Comparison of ENCODE assay signal across 22 cellular contexts in the genomic region with DNA sequence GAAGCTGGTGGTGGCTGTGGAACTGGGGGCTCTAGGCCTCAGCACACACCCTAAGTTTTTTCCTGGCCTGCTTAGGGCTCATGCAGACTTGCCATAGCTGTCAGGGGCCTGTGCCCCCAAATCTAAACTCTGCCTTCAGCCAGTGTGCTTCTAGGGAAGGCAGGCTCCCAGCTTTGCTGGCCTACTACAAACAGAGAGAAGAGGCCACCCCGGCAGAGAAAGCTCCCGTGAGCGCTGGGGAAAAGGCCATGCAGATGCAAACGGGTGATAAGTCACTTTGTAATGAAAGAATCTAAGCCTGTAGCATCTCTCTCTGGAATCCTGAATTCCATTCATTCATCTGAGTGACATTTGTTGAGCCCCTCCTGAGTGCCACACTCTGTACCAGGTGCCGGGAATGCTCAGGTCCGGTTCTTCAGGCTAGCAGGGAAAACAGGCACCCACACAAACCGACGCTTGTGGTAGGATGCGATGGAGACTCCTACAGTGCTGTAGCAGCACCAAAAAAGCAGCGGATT. TPM values are rescaled to one million over a fixed set of nuclear protein-coding genes. Genes with fewer than 3 reads are reported as not detected.
DNase-seq lines count a peak whose midpoint lies in the region; ATAC-seq and TF ChIP-seq lines count a peak whose summit lies in the region.
"Had no signal": no experiment of that assay in that cellular context is flagged by ENCODE, and none has a peak within 500 bp of the region (broad histone marks: within the 10 kb centered on the region; RNA-seq: fewer than 3 reads in every experiment).

No MANE protein-coding gene starts in this region.

- no peaks in the 10 kb centered on the region for H3K27me3 ChIP-seq in body of pancreas
- no peaks in the 10 kb centered on the region for H3K27me3 ChIP-seq in gastrocnemius medialis
- H3K27me3 ChIP-seq in H7 (ENCODE audit: control insufficient read depth, insufficient read depth, low read length), result no peaks in the 10 kb centered on the region
- no peaks in the 10 kb centered on the region for H3K27me3 ChIP-seq in stomach
- H3K27me3 ChIP-seq: MG63 had no signal

- H3K27ac ChIP-seq in KOPT-K1 (ENCODE audit: low read depth, low read length, poor library complexity, severe bottlenecking) (peak overlapping the region; percentile 34), body of pancreas (peak overlapping the region; percentile 42 to 96 (median 87)), mesodermal cell (ENCODE audit: low read depth, low read length, severe bottlenecking) (peak overlapping the region; percentile 64), gastrocnemius medialis (peak overlapping the region; percentile 72 to 93 (median 87)), stomach (peak overlapping the region in 1 of 5 donors; percentile 73)
- H3K27ac ChIP-seq: epithelial cell of prostate, thoracic aorta, WERI-Rb-1 had no signal

- peaks cover 87% of the 10 kb centered on the region for H3K4me1 ChIP-seq in body of pancreas
- peaks cover 50% of the 10 kb centered on the region for H3K4me1 ChIP-seq in mesodermal cell (ENCODE audit: control insufficient read depth, insufficient read depth, low read length, poor library complexity, severe bottlenecking)
- peaks cover 81 to 86% of the 10 kb centered on the region in 2 donors for H3K4me1 ChIP-seq in gastrocnemius medialis
- peaks cover 48 to 96% (median 79%) of the 10 kb centered on the region in 4 donors for H3K4me1 ChIP-seq in stomach

- in situ Hi-C loops in gastrocnemius medialis (cut with MboI; ENCODE audit: low sequenced_read_pairs in 4 of 4), result no loop called here

- TF ChIP-seq POLR2A in body of pancreas (IDR thresholded peaks at IDR 0.05), result no peak
- TF ChIP-seq POLR2A in gastrocnemius medialis (IDR thresholded peaks at IDR 0.05), result no peak
- no peak for TF ChIP-seq POLR2A in stomach (IDR thresholded peaks at IDR 0.05)

- WGBS in body of pancreas, 2 donors, result 78 to 85% methylated on average over 10 of the region's 10 CpGs
- 66 to 75% methylated on average over 9 of the region's 10 CpGs for WGBS in mesodermal cell (ENCODE audit: insufficient coverage in 2 of 2), 2 experiments
- 89 to 94% (median 92%) methylated on average over 10 of the region's 10 CpGs for WGBS in stomach, 5 donors

- H3K36me3 ChIP-seq in KOPT-K1 (ENCODE audit: insufficient read depth, low read length) (no peaks in the 10 kb centered on the region), body of pancreas (replicated peaks in 1 of 2; ENCODE audit: insufficient read depth in 1 of 2, low read depth in 2 of 2) (no peaks in the 10 kb centered on the region), mesodermal cell (ENCODE audit: control insufficient read depth, insufficient read depth, low read length) (peaks cover 81% of the 10 kb centered on the region), gastrocnemius medialis (no peaks in the 10 kb centered on the region), H7 (replicated peaks; ENCODE audit: control insufficient read depth, insufficient read depth, low read length) (peaks cover 10% of the 10 kb centered on the region), stomach (peaks cover 4 to 19% (median 17%) of the 10 kb centered on the region in 4 donors)
- H3K36me3 ChIP-seq: WERI-Rb-1 had no signal

- H3K4me3 ChIP-seq in body of pancreas, result no peak overlapping the region
- H3K4me3 ChIP-seq in mesodermal cell (ENCODE audit: extremely low read depth, insufficient read depth, low read length, poor library complexity, severe bottlenecking), result no peak overlapping the region
- no peak overlapping the region for H3K4me3 ChIP-seq in gastrocnemius medialis
- no peak overlapping the region for H3K4me3 ChIP-seq in H7 (ENCODE audit: insufficient read depth, low read depth, low read length)
- H3K4me3 ChIP-seq in stomach, result no peak overlapping the region
- H3K4me3 ChIP-seq: MG63, thoracic aorta had no signal

- intact Hi-C loops in body of pancreas (cut with DNase I) (no loop called here), gastrocnemius medialis (cut with DNase I; ENCODE audit: low total_unique reads) (no loop called here), stomach (cut with DNase I; ENCODE audit: low total_unique reads) (no loop called here)

- ATAC-seq in body of pancreas (no peak), gastrocnemius medialis (no peak)

- DNase-seq in body of pancreas, result no peak
- no peak for DNase-seq in gastrocnemius medialis
- DNase-seq in H7, result no peak
- no peak for DNase-seq in stomach
- DNase-seq in activated CD4-positive, alpha-beta T cell treated with anti-CD3 and anti-CD28 coated beads for 48 hours, result no peak
- DNase-seq: activated CD4-positive, alpha-beta T cell treated with anti-CD3 and anti-CD28 coated beads, Interleukin-2, amount 50 U/mL, for 48 hours; activated CD8-positive, alpha-beta memory T cell treated with anti-CD3 and anti-CD28 coated beads, Interleukin-2, amount 50 U/mL, for 4 hours; activated naive CD8-positive, alpha-beta T cell treated with anti-CD3 and anti-CD28 coated beads, Interleukin-2, amount 10 ng/mL, durations not matched to agents 7 days and 5 days; HCEC 1CT; MG63; NCI-H2081; NCI-H345; NCI-H748 treated with DMSO at 0.1 percent for 48 hours; nucleus accumbens; stimulated activated CD4-positive, alpha-beta T cell treated with anti-CD3 and anti-CD28 coated beads, Interleukin-12 subunit alpha, Interleukin-12 subunit beta, amount 100 ng/mL, for 4 hours; stimulated activated CD4-positive, alpha-beta T cell treated with anti-CD3 and anti-CD28 coated beads, Interleukin-4, amount 100 ng/mL, for 24 hours; stimulated activated naive CD4-positive, alpha-beta T cell; WERI-Rb-1 had no signal

- TF ChIP-seq CTCF in body of pancreas (IDR thresholded peaks at IDR 0.05) (no peak), gastrocnemius medialis (IDR thresholded peaks at IDR 0.05 in 4 of 5, conservative IDR thresholded peaks at IDR 0.05 in 1 of 5) (no peak), stomach (IDR thresholded peaks at IDR 0.05) (no peak)

- no peaks in the 10 kb centered on the region for H3K9me3 ChIP-seq in KOPT-K1 (ENCODE audit: insufficient read depth, low read length, poor library complexity, severe bottlenecking)
- H3K9me3 ChIP-seq in body of pancreas, result no peaks in the 10 kb centered on the region
- no peaks in the 10 kb centered on the region for H3K9me3 ChIP-seq in mesodermal cell (ENCODE audit: control insufficient read depth, low read length)
- H3K9me3 ChIP-seq in gastrocnemius medialis, result no peaks in the 10 kb centered on the region
- H3K9me3 ChIP-seq in stomach, result no peaks in the 10 kb centered on the region
- H3K9me3 ChIP-seq: MG63, thoracic aorta had no signal

- TF ChIP-seq EP300 in stomach (IDR thresholded peaks at IDR 0.05), result no peak

RNA-seq across cellular contexts. Expression of gene JDP2, which starts 29.9 kb away (rescaled TPM):
- total RNA-seq in body of pancreas (10 to 100 TPM; 16.8 to 17.9 TPM), gastrocnemius medialis (10 to 100 TPM; 17.3 to 80.2 (median 31.7) TPM), stomach (100 to 1,000 TPM in 1 of 5 donors, 10 to 100 TPM in 4; 10.3 to 145 (median 21.6) TPM)
- polyA plus RNA-seq in mesodermal cell (2013, experiment 1 of 2), result 49.0 TPM
- 48.4 TPM for polyA plus RNA-seq in mesodermal cell (2013, experiment 2 of 2)
- 30.2 and 37.9 TPM in 2 replicates for total RNA-seq in H7 (2014; rRNA removed; shearing (Covaris generic))
- 10 to 100 TPM; 18.5 to 82.5 (median 41.5) TPM for polyA plus RNA-seq in stomach
